15 cellular contexts compared by ENCODE assay signal in genomic region chr17:17767096-17767470, GRCh38.
DNase-seq lines count a peak whose midpoint lies in the region; ATAC-seq and TF ChIP-seq lines count a peak whose summit lies in the region.
"Had no signal": no experiment of that assay in that cellular context is flagged by ENCODE, and none has a peak within 500 bp of the region (broad histone marks: within the 10 kb centered on the region; RNA-seq: fewer than 3 reads in every experiment).

No MANE protein-coding gene starts in this region.

- H3F3A ChIP-seq in SK-N-SH (replicated peaks; ENCODE audit: insufficient read depth), result no peaks in the 10 kb centered on the region

- ATAC-seq in SK-N-SH treated with all-trans-retinoic acid at 6 μM for 48 hours, result peak; percentile 18; the same call in 1 of the 3 replicates

- no peaks in the 10 kb centered on the region for H3K9me2 ChIP-seq in SK-N-SH

- TF ChIP-seq CTCF in SK-N-SH (IDR thresholded peaks at IDR 0.05) (no peak), brain (conservative IDR thresholded peaks at IDR 0.05) (no peak), mesothelial cell of epicardium (IDR thresholded peaks at IDR 0.05; ENCODE audit: unreplicated experiment) (no peak), thyroid gland (IDR thresholded peaks at IDR 0.05) (no peak)

- DNase-seq in SK-N-SH (no peak), mesothelial cell of epicardium (ENCODE audit: low spot score in 2 of 2, unreplicated experiment in 2 of 2) (no peak), thyroid gland (no peak), amygdala (lab: John Stamatoyannopoulos, UW) (no peak), HEK293T (ENCODE audit: extremely low spot score) (no peak), HCEC 1CT (no peak)
- DNase-seq: activated CD4-positive, alpha-beta T cell treated with anti-CD3 and anti-CD28 coated beads, Interleukin-2, amount 50 U/mL, for 1 hour; activated T-cell treated with anti-CD3 and anti-CD28 coated beads, Interleukin-2, amount 50 U/mL, for 48 hours; dermis blood vessel endothelial cell; Kasumi-1; NCI-H1417 treated with DMSO at 0.1 percent for 48 hours had no signal

- POLR2A ChIA-PET in SK-N-SH (lab: Yijun Ruan, JAX) (no interaction called here), HEK293T (lab: Yijun Ruan, JAX) (no interaction called here)

- H3K27ac ChIP-seq in SK-N-SH (ENCODE audit: low read depth in 2 of 2, low read length in 1 of 2) (peak overlapping the region in 1 of 2 experiments; percentile 73; a peak in 1 of 4 replicates), thyroid gland (peak overlapping the region; percentile 73 to 86 (median 79))
- H3K27ac ChIP-seq: 22Rv1, SJSA1 had no signal

- H3K4me2 ChIP-seq in SK-N-SH, result no peak overlapping the region

- H3K9me3 ChIP-seq in SK-N-SH (no peaks in the 10 kb centered on the region), thyroid gland (no peaks in the 10 kb centered on the region)
- H3K9me3 ChIP-seq: SJSA1 had no signal

- H3K4me3 ChIP-seq in SK-N-SH (ENCODE audit: low read depth in 2 of 2, low read length in 1 of 2) (no peak overlapping the region), thyroid gland (replicated peaks in 1 of 3) (no peak overlapping the region)
- H3K4me3 ChIP-seq: SJSA1 had no signal

- WGBS in SK-N-SH (ENCODE audit: low lambda C conversion rate), result 86% methylated on average over 4 of the region's 5 CpGs
- 52 to 68% methylated on average over 5 of the region's 5 CpGs for WGBS in thyroid gland, 2 donors

- no peak overlapping the region for H3K9ac ChIP-seq in SK-N-SH

- H3K27me3 ChIP-seq in SK-N-SH (ENCODE audit: insufficient read depth) (no peaks in the 10 kb centered on the region), thyroid gland (no peaks in the 10 kb centered on the region)
- H3K27me3 ChIP-seq: SJSA1 had no signal

- no peaks in the 10 kb centered on the region for H3K36me3 ChIP-seq in SK-N-SH (replicated peaks in 1 of 2; ENCODE audit: control insufficient read depth in 1 of 2, insufficient read depth in 2 of 2, low read length in 1 of 2)
- no peaks in the 10 kb centered on the region for H3K36me3 ChIP-seq in thyroid gland

- H3K4me1 Mint-ChIP-seq in brain, result peaks cover 95% of the 10 kb centered on the region
- H3K4me1 Mint-ChIP-seq in mesothelial cell of epicardium, result peaks cover 70% of the 10 kb centered on the region

- no peak for TF ChIP-seq POLR2A in thyroid gland (IDR thresholded peaks at IDR 0.05)

- H3K27me3 Mint-ChIP-seq in brain, result no peaks in the 10 kb centered on the region
- H3K27me3 Mint-ChIP-seq in mesothelial cell of epicardium (ENCODE audit: low read depth), result no peaks in the 10 kb centered on the region

- H3K4me1 ChIP-seq in SK-N-SH (ENCODE audit: control insufficient read depth in 1 of 2, insufficient read depth in 2 of 2, low read depth in 1 of 2, low read length in 1 of 2) (peaks cover 20 to 68% of the 10 kb centered on the region in 2 experiments; a peak in 2 of 4 replicates), thyroid gland (peaks cover 52 to 55% of the 10 kb centered on the region in 2 donors)

- H4K20me1 ChIP-seq in SK-N-SH (ENCODE audit: insufficient read depth), result peaks cover 77% of the 10 kb centered on the region

- H3K36me3 Mint-ChIP-seq in brain, result peaks cover 16% of the 10 kb centered on the region
- H3K36me3 Mint-ChIP-seq in mesothelial cell of epicardium, result peaks cover 3% of the 10 kb centered on the region

- peak overlapping the region; percentile 87 to 98 (median 96) for H3K27ac Mint-ChIP-seq in brain
- H3K27ac Mint-ChIP-seq in mesothelial cell of epicardium, result peak overlapping the region; percentile 88

- intact Hi-C loops in thyroid gland (cut with DNase I), result no loop called here

- H3K79me2 ChIP-seq in SK-N-SH (ENCODE audit: insufficient read depth), result peaks cover 35% of the 10 kb centered on the region; the same call in 1 of the 2 replicates

- CTCF ChIA-PET in SK-N-SH (lab: Yijun Ruan, JAX) (interaction anchor here (0.7 to 1.9 kb wide), 4 partner anchors 12 to 152 kb away, joined by 3 to 4 read pairs (median 4); no protein-coding TSS in a partner anchor), HEK293T (lab: Yijun Ruan, JAX) (no interaction called here)

- no peaks in the 10 kb centered on the region for H3K9me3 Mint-ChIP-seq in brain
- no peaks in the 10 kb centered on the region for H3K9me3 Mint-ChIP-seq in mesothelial cell of epicardium

- H3K4me3 Mint-ChIP-seq in brain (peak overlapping the region in 3 of 5 experiments; percentile 40 to 50 (median 42)), mesothelial cell of epicardium (no peak overlapping the region)

- H2AFZ ChIP-seq in SK-N-SH (ENCODE audit: low read depth), result no peak overlapping the region

- no peak for TF ChIP-seq EP300 in SK-N-SH (IDR thresholded peaks at IDR 0.05; ENCODE audit: borderline replicate concordance in 1 of 2, low read depth in 1 of 2, low read length in 1 of 2)

- no peak for TF ChIP-seq RAD21 in SK-N-SH (IDR thresholded peaks at IDR 0.05; ENCODE audit: low read length)

TF ChIP-seq in SK-N-SH treated with all-trans-retinoic acid at 6 μM for 48 hours, 23 proteins besides CTCF, POLR2A, EP300 and RAD21:
- TF ChIP-seq ZNF565 (CRISPR knock-in tag; conservative IDR thresholded peaks at IDR 0.05; ENCODE audit: low read depth), result no peak
TF ChIP-seq in SK-N-SH treated with all-trans-retinoic acid at 6 μM for 48 hours: peak in this region for 0.

TF ChIP-seq in SK-N-SH, 30 proteins besides CTCF, POLR2A, EP300 and RAD21:
- TF ChIP-seq TCF12 (IDR thresholded peaks at IDR 0.05) (no peak), IRF3 (IDR thresholded peaks at IDR 0.05; ENCODE audit: low read depth, low read length) (no peak), RXRA (IDR thresholded peaks at IDR 0.05; ENCODE audit: borderline replicate concordance, low read depth) (no peak), POLR2AphosphoS5 (IDR thresholded peaks at IDR 0.05; ENCODE audit: low read depth, low read length) (no peak), ELF1 (IDR thresholded peaks at IDR 0.05) (no peak), MAX (IDR thresholded peaks at IDR 0.05; ENCODE audit: low read depth) (no peak), SIN3A (IDR thresholded peaks at IDR 0.05; ENCODE audit: borderline replicate concordance, low read depth, low read length) (no peak), PBX3 (IDR thresholded peaks at IDR 0.05) (no peak)

TF ChIP-seq in HEK293T, 16 proteins besides CTCF, POLR2A, EP300 and RAD21:
- TF ChIP-seq TARDBP (IDR thresholded peaks at IDR 0.05), result no peak
- TF ChIP-seq ELF4 (IDR thresholded peaks at IDR 0.05), result no peak
- no peak for TF ChIP-seq LEF1 (IDR thresholded peaks at IDR 0.05; ENCODE audit: borderline replicate concordance)
- TF ChIP-seq BHLHE40 (IDR thresholded peaks at IDR 0.05; ENCODE audit: borderline replicate concordance), result no peak
- no peak for TF ChIP-seq ZNF384 (IDR thresholded peaks at IDR 0.05)
- TF ChIP-seq SUZ12 (IDR thresholded peaks at IDR 0.05), result no peak
- no peak for TF ChIP-seq FOXM1 (IDR thresholded peaks at IDR 0.05; ENCODE audit: borderline replicate concordance)
- TF ChIP-seq NFRKB (IDR thresholded peaks at IDR 0.05), result no peak
- TF ChIP-seq FOXA1 (IDR thresholded peaks at IDR 0.05), result no peak
- TF ChIP-seq L3MBTL2 (conservative IDR thresholded peaks at IDR 0.05), result no peak
- no peak for TF ChIP-seq ARNT (IDR thresholded peaks at IDR 0.05)
- TF ChIP-seq CTBP1 (IDR thresholded peaks at IDR 0.05; ENCODE audit: borderline replicate concordance), result no peak
- no peak for TF ChIP-seq HDGF (IDR thresholded peaks at IDR 0.05; ENCODE audit: borderline replicate concordance)
- no peak for TF ChIP-seq FOXK2 (IDR thresholded peaks at IDR 0.05)
- no peak for TF ChIP-seq PKNOX1 (IDR thresholded peaks at IDR 0.05)
